Comparison of ENCODE assay signal across 18 cellular contexts in genomic region chr10:66045859-66046258, GRCh38.
A peak's percentile ranks its signal among the peaks of the same experiment; 100 is the strongest.
DNase-seq lines count a peak whose midpoint lies in the region; ATAC-seq, FAIRE-seq and TF ChIP-seq lines count a peak whose summit lies in the region.
"Had no signal": no experiment of that assay in that cellular context is flagged by ENCODE, and none has a peak within 500 bp of the region (broad histone marks: within the 10 kb centered on the region; RNA-seq: fewer than 3 reads in every experiment).

No MANE protein-coding gene starts in this region.

- intact Hi-C loops in MCF 10A (cut with micrococcal nuclease) (no loop called here), breast epithelium (cut with DNase I; ENCODE audit: low total_unique reads) (no loop called here), left colon (cut with DNase I, micrococcal nuclease) (no loop called here)

- POLR2A ChIA-PET in MCF 10A (lab: Yijun Ruan, JAX): no interaction called here

- CTCF ChIA-PET in MCF 10A (lab: Yijun Ruan, JAX): no interaction called here

- ATAC-seq in HG02759 (IDR thresholded peaks at IDR 0.05; ENCODE audit: unreplicated experiment): no peak
- ATAC-seq in left colon: no peak
- ATAC-seq: CD8-positive, alpha-beta T cell; GM23338 had no signal

- no peak overlapping the region for H3K4me3 Mint-ChIP-seq in MCF 10A (ENCODE audit: unreplicated experiment)
- H3K4me3 Mint-ChIP-seq: B cell; CD8-positive, alpha-beta T cell; GM23338 had no signal

- H3K27ac ChIP-seq in breast epithelium: no peak overlapping the region
- H3K27ac ChIP-seq: 22Rv1; BLaER1 treated with 17β-estradiol and CSF1 and Interleukin-3, amounts not matched to agents 10 nM and 100 nM; KMS-11 had no signal

- no TSS peak for BruUV-seq in MCF 10A (replicated peaks; lab: Mats Ljungman, UMichigan)

- peaks cover 5 to 16% of the 10 kb centered on the region in 2 donors for H3K9me3 ChIP-seq in breast epithelium

- H3K36me3 ChIP-seq in breast epithelium (no peaks in the 10 kb centered on the region), bronchial epithelial cell (ENCODE audit: control insufficient read depth, insufficient read depth, low read length) (no peaks in the 10 kb centered on the region)
- H3K36me3 ChIP-seq: BLaER1 treated with 17β-estradiol and CSF1 and Interleukin-3, amounts not matched to agents 10 nM and 100 nM had no signal

- no peaks in the 10 kb centered on the region for H3K4me1 Mint-ChIP-seq in MCF 10A (ENCODE audit: insufficient read depth, unreplicated experiment)
- H3K4me1 Mint-ChIP-seq: B cell had no signal

- no peaks in the 10 kb centered on the region for H3K9me3 Mint-ChIP-seq in MCF 10A (ENCODE audit: unreplicated experiment)

- no peak overlapping the region for H3K4me3 ChIP-seq in breast epithelium
- H3K4me3 ChIP-seq in bronchial epithelial cell (ENCODE audit: low read depth, low read length): no peak overlapping the region
- H3K4me3 ChIP-seq: BLaER1 treated with 17β-estradiol and CSF1 and Interleukin-3, amounts not matched to agents 10 nM and 100 nM; GM23338 had no signal

- H3K4me1 ChIP-seq in breast epithelium: no peaks in the 10 kb centered on the region
- H3K4me1 ChIP-seq: BLaER1 treated with 17β-estradiol and CSF1 and Interleukin-3, amounts not matched to agents 10 nM and 100 nM had no signal

- no peaks in the 10 kb centered on the region for H3K27me3 ChIP-seq in breast epithelium
- no peaks in the 10 kb centered on the region for H3K27me3 ChIP-seq in bronchial epithelial cell (ENCODE audit: control insufficient read depth, insufficient read depth, low read length)
- H3K27me3 ChIP-seq: BLaER1 treated with 17β-estradiol and CSF1 and Interleukin-3, amounts not matched to agents 10 nM and 100 nM had no signal

- H3K27me3 Mint-ChIP-seq in MCF 10A (ENCODE audit: insufficient read depth, unreplicated experiment): no peaks in the 10 kb centered on the region
- H3K27me3 Mint-ChIP-seq: B cell had no signal

- peak; percentile 1 for DNase-seq in MCF 10A (ENCODE audit: unreplicated experiment)
- DNase-seq in breast epithelium (ENCODE audit: low spot score in 2 of 2): no peak
- DNase-seq in bronchial epithelial cell (ENCODE audit: low read depth): peak; percentile 66
- DNase-seq in kidney tubule cell (ENCODE audit: low spot score): peak; percentile 34
- no peak for DNase-seq in left colon
- DNase-seq in activated CD4-positive, alpha-beta T cell treated with anti-CD3 and anti-CD28 coated beads, Interleukin-2, amount 50 U/mL, for 1 hour: no peak
- DNase-seq: CD8-positive, alpha-beta T cell; COR-L47; DMS79 treated with DMSO at 0.1 percent for 48 hours; GF-D8; HCEC 1CT had no signal

- TF ChIP-seq CTCF in MCF 10A (IDR thresholded peaks at IDR 0.05; ENCODE audit: unreplicated experiment): no peak
- TF ChIP-seq CTCF in breast epithelium (IDR thresholded peaks at IDR 0.05): no peak
- TF ChIP-seq CTCF in bronchial epithelial cell (IDR thresholded peaks at IDR 0.05; ENCODE audit: insufficient read depth, low read length, severe bottlenecking): no peak

- no peak for TF ChIP-seq POLR2A in breast epithelium (IDR thresholded peaks at IDR 0.05)

- no peak for FAIRE-seq in bronchial epithelial cell (lab: Jason Lieb, UNC)
- FAIRE-seq: H54 had no signal

- H3K27ac Mint-ChIP-seq in MCF 10A (ENCODE audit: low read depth, unreplicated experiment): no peak overlapping the region
- H3K27ac Mint-ChIP-seq: B cell; CD8-positive, alpha-beta T cell; GM23338 had no signal

- no peaks in the 10 kb centered on the region for H3K36me3 Mint-ChIP-seq in MCF 10A (ENCODE audit: insufficient read depth, unreplicated experiment)
- H3K36me3 Mint-ChIP-seq: CD8-positive, alpha-beta T cell had no signal

Comparison
In these comparisons a context has a peak if more than half of its experiments do, and no peak if none do; other contexts are left out.
1. DNase-seq: peak in MCF 10A (single experiment), bronchial epithelial cell (single experiment) and kidney tubule cell (single experiment); none in breast epithelium (0 of 2), left colon (0 of 2) and activated CD4-positive, alpha-beta T cell treated with anti-CD3 and anti-CD28 coated beads, Interleukin-2, amount 50 U/mL, for 1 hour (single experiment).